In the genomic region with DNA sequence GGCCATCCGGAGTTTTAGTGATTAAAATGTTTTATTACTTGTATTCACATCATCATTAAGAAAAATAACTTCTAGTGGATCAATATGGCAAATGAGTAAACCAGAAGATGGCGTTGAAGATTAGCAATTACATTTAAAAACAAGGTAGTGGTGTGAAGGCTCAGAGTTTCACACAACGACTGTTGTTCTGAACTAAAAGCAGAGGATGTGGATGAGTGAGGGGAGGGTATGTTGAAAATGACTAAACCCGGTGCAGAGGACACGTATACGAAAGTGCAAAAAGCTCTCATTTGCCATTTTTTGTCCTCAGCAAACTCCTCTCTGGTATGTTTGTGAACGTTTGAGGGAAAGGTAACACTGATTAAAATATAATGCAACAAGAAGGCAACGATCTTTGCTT, we compare ENCODE assay signal across 9 cellular contexts. TPM values are rescaled to one million over a fixed set of nuclear protein-coding genes. Genes with fewer than 3 reads are reported as not detected.
DNase-seq lines count a peak whose midpoint lies in the region; ATAC-seq and TF ChIP-seq lines count a peak whose summit lies in the region.
"Had no signal": no experiment of that assay in that cellular context is flagged by ENCODE, and none has a peak within 500 bp of the region (broad histone marks: within the 10 kb centered on the region; RNA-seq: fewer than 3 reads in every experiment).

No MANE protein-coding gene starts in this region.

- H3F3A ChIP-seq in MM.1S (ENCODE audit: insufficient read depth, low read length) = peaks cover 50% of the 10 kb centered on the region

- no peaks in the 10 kb centered on the region for H3K9me2 ChIP-seq in MM.1S (replicated peaks; ENCODE audit: insufficient read depth, low read length)

- peaks cover 44% of the 10 kb centered on the region for H3K79me2 ChIP-seq in MM.1S (ENCODE audit: low read length)

- no peaks in the 10 kb centered on the region for H3K27me3 ChIP-seq in MM.1S (replicated peaks; ENCODE audit: insufficient read depth, low read length)
- H3K27me3 ChIP-seq in naive thymus-derived CD4-positive, alpha-beta T cell (ENCODE audit: control insufficient read depth in 2 of 2, insufficient read depth in 2 of 2, low read length in 2 of 2) = no peaks in the 10 kb centered on the region

- peaks cover 20 to 43% (median 27%) of the 10 kb centered on the region in 7 donors for H3K4me1 Mint-ChIP-seq in naive thymus-derived CD4-positive, alpha-beta T cell
- H3K4me1 Mint-ChIP-seq in Calu3 (ENCODE audit: low read depth, unreplicated experiment) = peaks cover 17% of the 10 kb centered on the region

- intact Hi-C loops in naive thymus-derived CD4-positive, alpha-beta T cell (cut with micrococcal nuclease) = loop anchor here (1.0 to 10.0 kb wide), 21 partner anchors 15 to 1008 kb away; a partner anchor contains a TSS
- intact Hi-C loops in Calu3 (cut with micrococcal nuclease; ENCODE audit: unreplicated experiment) = no loop called here
- intact Hi-C loops in Right ventricle myocardium superior (cut with DNase I) = no loop called here

- peak overlapping the region; percentile 53 to 100 (median 76) for H3K4me3 Mint-ChIP-seq in naive thymus-derived CD4-positive, alpha-beta T cell
- H3K4me3 Mint-ChIP-seq in Calu3 (ENCODE audit: low read depth, unreplicated experiment) = no peak overlapping the region

- H3K36me3 Mint-ChIP-seq in naive thymus-derived CD4-positive, alpha-beta T cell = peaks cover 0 to 13% (median 4%) of the 10 kb centered on the region in 5 donors
- peaks cover 7% of the 10 kb centered on the region for H3K36me3 Mint-ChIP-seq in Calu3 (ENCODE audit: insufficient read depth, unreplicated experiment)

- no TSS peak for BruUV-seq in Calu3 (replicated peaks; lab: Mats Ljungman, UMichigan)

- H3K4me3 ChIP-seq in MM.1S (ENCODE audit: low read length) = peak overlapping the region; percentile 81
- H3K4me3 ChIP-seq in naive thymus-derived CD4-positive, alpha-beta T cell (ENCODE audit: low read length) = peak overlapping the region; percentile 12
- H3K4me3 ChIP-seq: cardiac muscle cell had no signal

- no peaks in the 10 kb centered on the region for H3K9me3 ChIP-seq in MM.1S (replicated peaks; ENCODE audit: insufficient read depth, low read length)
- no peaks in the 10 kb centered on the region for H3K9me3 ChIP-seq in naive thymus-derived CD4-positive, alpha-beta T cell (ENCODE audit: control insufficient read depth in 2 of 3, low read length in 3 of 3)

- TF ChIP-seq POLR2A in GM18505 (IDR thresholded peaks at IDR 0.05; ENCODE audit: borderline replicate concordance, extremely low read depth, insufficient read depth, insufficient read length) = peak; percentile 41

- peak overlapping the region; percentile 78 for H3K27ac ChIP-seq in MM.1S (ENCODE audit: low read length)
- H3K27ac ChIP-seq in naive thymus-derived CD4-positive, alpha-beta T cell (ENCODE audit: low read depth, low read length) = no peak overlapping the region
- H3K27ac ChIP-seq: cardiac muscle cell had no signal

- H4K20me1 ChIP-seq in MM.1S (ENCODE audit: insufficient read depth, low read length) = peaks cover 29% of the 10 kb centered on the region

- peak overlapping the region; percentile 81 for H3K4me2 ChIP-seq in MM.1S (ENCODE audit: low read depth, low read length)

- H2AFZ ChIP-seq in MM.1S (ENCODE audit: low read length) = peak overlapping the region; percentile 12

- CTCF ChIA-PET in naive thymus-derived CD4-positive, alpha-beta T cell (lab: Charles Lee) = interaction anchor here (0.7 to 2.1 kb wide), 7 partner anchors 10 to 204 kb away, joined by 3 to 10 read pairs (median 4); no protein-coding TSS in a partner anchor
- CTCF ChIA-PET in Calu3 (lab: Charles Lee) = no interaction called here

- H3K27me3 Mint-ChIP-seq in naive thymus-derived CD4-positive, alpha-beta T cell = peaks cover 0 to 27% (median 5%) of the 10 kb centered on the region in 5 donors
- H3K27me3 Mint-ChIP-seq in Calu3 (ENCODE audit: unreplicated experiment) = peaks cover 24% of the 10 kb centered on the region

- no peaks in the 10 kb centered on the region for H3K9me3 Mint-ChIP-seq in naive thymus-derived CD4-positive, alpha-beta T cell
- H3K9me3 Mint-ChIP-seq in Calu3 (ENCODE audit: low read depth, unreplicated experiment) = no peaks in the 10 kb centered on the region

- H3K27ac Mint-ChIP-seq in naive thymus-derived CD4-positive, alpha-beta T cell = peak overlapping the region; percentile 4 to 98 (median 63)
- no peak overlapping the region for H3K27ac Mint-ChIP-seq in Calu3 (ENCODE audit: unreplicated experiment)

- no peak; the same call in 1 of the 2 replicates for TF ChIP-seq CTCF in MM.1S (IDR thresholded peaks at IDR 0.05; ENCODE audit: low read length)
- no peak for TF ChIP-seq CTCF in Calu3 (IDR thresholded peaks at IDR 0.05; ENCODE audit: unreplicated experiment)

- DNase-seq in MM.1S (peak; percentile 56), Calu3 (no peak), retina (no peak), Right ventricle myocardium superior (no peak)
- DNase-seq in naive thymus-derived CD4-positive, alpha-beta T cell = peak in 6 of 9 donors; percentile 33 to 69 (median 56)
- DNase-seq: NCI-H226 had no signal

- peak overlapping the region; percentile 54 for H3K9ac ChIP-seq in MM.1S (ENCODE audit: low read length)

- ATAC-seq in GM18505 (IDR thresholded peaks at IDR 0.05; ENCODE audit: unreplicated experiment) (no peak), GM21515 (IDR thresholded peaks at IDR 0.05; ENCODE audit: unreplicated experiment) (peak; percentile 39), Right ventricle myocardium superior (ENCODE audit: poor library complexity) (no peak)
- ATAC-seq in naive thymus-derived CD4-positive, alpha-beta T cell = peak; percentile 46

- peaks cover 18% of the 10 kb centered on the region for H3K36me3 ChIP-seq in MM.1S (replicated peaks; ENCODE audit: insufficient read depth, low read length)
- peaks cover 0 to 11% (median 0%) of the 10 kb centered on the region in 3 experiments for H3K36me3 ChIP-seq in naive thymus-derived CD4-positive, alpha-beta T cell (ENCODE audit: control insufficient read depth in 2 of 3, insufficient read depth in 3 of 3, low read length in 3 of 3)
- H3K36me3 ChIP-seq: cardiac muscle cell had no signal

- peaks cover 17% of the 10 kb centered on the region for H3K4me1 ChIP-seq in MM.1S (ENCODE audit: low read length)
- peaks cover 13 to 16% of the 10 kb centered on the region in 2 donors for H3K4me1 ChIP-seq in naive thymus-derived CD4-positive, alpha-beta T cell (ENCODE audit: control insufficient read depth in 2 of 2, insufficient read depth in 2 of 2, low read length in 2 of 2)

- POLR2A ChIA-PET in naive thymus-derived CD4-positive, alpha-beta T cell (lab: Charles Lee) = interaction anchor here (0.7 to 1.5 kb wide), 5 partner anchors 8 to 134 kb away, joined by 3 to 4 read pairs (median 3); no protein-coding TSS in a partner anchor

RNA-seq across cellular contexts. Expression of a gene that starts 1.9 kb away (rescaled TPM):
- 100 to 1,000 TPM in 1 of 5 experiments, 10 to 100 TPM in 4; 11.8 to 175 (median 27.1) TPM for total RNA-seq in naive thymus-derived CD4-positive, alpha-beta T cell
- polyA plus RNA-seq in naive thymus-derived CD4-positive, alpha-beta T cell = 1 to 10 TPM; 3.2 to 8.2 TPM
- total RNA-seq in Calu3 (2022) (not detected in 2 replicates), Right ventricle myocardium superior (0.54 TPM)
- total RNA-seq: cardiac muscle cell had no signal
- polyA plus RNA-seq: cardiac muscle cell had no signal

Comparison
In these comparisons a context has a peak if more than half of its experiments do, and no peak if none do; other contexts are left out.
1. ATAC-seq: peak in GM21515 (single experiment) and naive thymus-derived CD4-positive, alpha-beta T cell (single experiment); none in GM18505 (single experiment) and Right ventricle myocardium superior (single experiment).
2. DNase-seq: peak in MM.1S (single experiment) and naive thymus-derived CD4-positive, alpha-beta T cell (6 of 9); none in Calu3 (single experiment), retina (single experiment) and Right ventricle myocardium superior (single experiment).
3. intact Hi-C loops: an anchor here in naive thymus-derived CD4-positive, alpha-beta T cell (1.0 to 10.0 kb wide); none called in Calu3 and Right ventricle myocardium superior.